ENCODE assay signal across 21 cellular contexts in the genomic region with DNA sequence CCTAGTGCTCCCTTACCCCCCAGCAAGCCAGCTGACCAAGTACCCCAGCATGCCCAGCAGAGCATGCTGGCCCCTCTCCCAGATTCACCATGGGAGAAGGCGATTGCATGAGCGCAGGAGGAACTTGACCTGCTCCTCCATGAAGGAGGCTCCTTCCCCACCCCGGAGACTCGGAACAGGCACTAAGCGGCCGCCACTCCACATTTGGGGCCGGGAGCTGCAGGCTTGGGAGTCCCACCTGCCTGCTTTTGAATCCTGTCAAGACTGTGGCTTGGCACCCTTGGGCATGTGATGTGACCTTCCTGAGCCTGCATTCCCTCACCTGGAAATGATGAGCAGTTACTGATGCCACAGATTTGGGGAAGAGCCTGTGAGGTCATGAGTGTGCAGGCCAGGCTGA. TPM values are rescaled to one million over a fixed set of nuclear protein-coding genes. Genes with fewer than 3 reads are reported as not detected.
DNase-seq lines count a peak whose midpoint lies in the region; ATAC-seq, FAIRE-seq and TF ChIP-seq lines count a peak whose summit lies in the region.
"Had no signal": no experiment of that assay in that cellular context is flagged by ENCODE, and none has a peak within 500 bp of the region (broad histone marks: within the 10 kb centered on the region; RNA-seq: fewer than 3 reads in every experiment).

No MANE protein-coding gene starts in this region.

- no peaks in the 10 kb centered on the region for H3K27me3 Mint-ChIP-seq in activated naive CD8-positive, alpha-beta T cell treated with anti-CD3 and anti-CD28 coated beads, Interleukin-2, amount 50 U/mL, for 24 hours
- no peaks in the 10 kb centered on the region for H3K27me3 Mint-ChIP-seq in activated naive CD8-positive, alpha-beta T cell treated with anti-CD3 and anti-CD28 coated beads for 36 hours
- no peaks in the 10 kb centered on the region for H3K27me3 Mint-ChIP-seq in endodermal cell (ENCODE audit: insufficient read depth)
- H3K27me3 Mint-ChIP-seq: IgD-negative memory B cell had no signal

- DNase-seq in activated naive CD8-positive, alpha-beta T cell treated with anti-CD3 and anti-CD28 coated beads, Interleukin-2, amount 50 U/mL, for 24 hours, result no peak
- no peak for DNase-seq in activated naive CD8-positive, alpha-beta T cell treated with anti-CD3 and anti-CD28 coated beads for 36 hours
- DNase-seq in H7 (peak; percentile 27), endodermal cell (no peak), MV-4-11 (lab: John Stamatoyannopoulos, UW) (no peak), GM19239 (ENCODE audit: insufficient read length, low spot score) (no peak)
- DNase-seq: AML-193; Calu3; CD8-positive, alpha-beta T cell; DMS79 treated with DMSO at 0.1 percent for 48 hours; GF-D8; GM23248; HFFc6; KBM-7 had no signal

- H3K9me3 Mint-ChIP-seq in activated naive CD8-positive, alpha-beta T cell treated with anti-CD3 and anti-CD28 coated beads, Interleukin-2, amount 50 U/mL, for 24 hours, result no peaks in the 10 kb centered on the region
- H3K9me3 Mint-ChIP-seq in activated naive CD8-positive, alpha-beta T cell treated with anti-CD3 and anti-CD28 coated beads for 36 hours, result no peaks in the 10 kb centered on the region
- no peaks in the 10 kb centered on the region for H3K9me3 Mint-ChIP-seq in endodermal cell
- H3K9me3 Mint-ChIP-seq: CD8-positive, alpha-beta T cell; HFFc6; IgD-negative memory B cell had no signal

- H3K4me1 ChIP-seq in endodermal cell (ENCODE audit: control insufficient read depth, insufficient read depth, low read length), result no peaks in the 10 kb centered on the region

- H3K36me3 ChIP-seq in H7 (replicated peaks; ENCODE audit: control insufficient read depth, insufficient read depth, low read length) (peaks cover 56% of the 10 kb centered on the region), endodermal cell (ENCODE audit: control insufficient read depth, insufficient read depth, low read length) (peaks cover 89% of the 10 kb centered on the region)

- no peak overlapping the region for H3K27ac ChIP-seq in endodermal cell (ENCODE audit: low read depth, low read length)
- H3K27ac ChIP-seq: A549, GM23248 had no signal

- H3K4me3 ChIP-seq in H7 (ENCODE audit: insufficient read depth, low read depth, low read length) (no peak overlapping the region), endodermal cell (ENCODE audit: low read length) (no peak overlapping the region)
- H3K4me3 ChIP-seq: A549, GM23248 had no signal

- no peaks in the 10 kb centered on the region for H3K9me3 ChIP-seq in endodermal cell (ENCODE audit: control insufficient read depth, low read length)
- H3K9me3 ChIP-seq: A549 had no signal

- H3K4me1 Mint-ChIP-seq in activated naive CD8-positive, alpha-beta T cell treated with anti-CD3 and anti-CD28 coated beads, Interleukin-2, amount 50 U/mL, for 24 hours, result peaks cover 33% of the 10 kb centered on the region
- H3K4me1 Mint-ChIP-seq in activated naive CD8-positive, alpha-beta T cell treated with anti-CD3 and anti-CD28 coated beads for 36 hours, result peaks cover 20% of the 10 kb centered on the region
- H3K4me1 Mint-ChIP-seq in endodermal cell, result no peaks in the 10 kb centered on the region

- no peak overlapping the region for H3K9ac ChIP-seq in endodermal cell (ENCODE audit: extremely low read depth, low read length, poor library complexity, severe bottlenecking)
- H3K9ac ChIP-seq: GM23248 had no signal

- TF ChIP-seq CTCF in endodermal cell (conservative IDR thresholded peaks at IDR 0.05), result no peak

- 95 to 100% methylated on average over 4 to 7 of the region's 7 CpGs for WGBS in endodermal cell (ENCODE audit: insufficient coverage in 1 of 2, insufficient read length in 1 of 2), 2 experiments

- FAIRE-seq in GM19239 (lab: Jason Lieb, UNC), result no peak
- FAIRE-seq: HepG2 had no signal

- H3K27me3 ChIP-seq in H7 (ENCODE audit: control insufficient read depth, insufficient read depth, low read length), result no peaks in the 10 kb centered on the region
- no peaks in the 10 kb centered on the region for H3K27me3 ChIP-seq in endodermal cell (ENCODE audit: control insufficient read depth, insufficient read depth, low read length, poor library complexity, severe bottlenecking)

- peak overlapping the region; percentile 69 for H3K27ac Mint-ChIP-seq in activated naive CD8-positive, alpha-beta T cell treated with anti-CD3 and anti-CD28 coated beads, Interleukin-2, amount 50 U/mL, for 24 hours
- no peak overlapping the region for H3K27ac Mint-ChIP-seq in activated naive CD8-positive, alpha-beta T cell treated with anti-CD3 and anti-CD28 coated beads for 36 hours
- peak overlapping the region; percentile 68 for H3K27ac Mint-ChIP-seq in endodermal cell
- H3K27ac Mint-ChIP-seq: CD8-positive, alpha-beta T cell; HFFc6; IgD-negative memory B cell had no signal

- peaks cover 67% of the 10 kb centered on the region for H3K36me3 Mint-ChIP-seq in activated naive CD8-positive, alpha-beta T cell treated with anti-CD3 and anti-CD28 coated beads, Interleukin-2, amount 50 U/mL, for 24 hours (ENCODE audit: low read depth)
- H3K36me3 Mint-ChIP-seq in activated naive CD8-positive, alpha-beta T cell treated with anti-CD3 and anti-CD28 coated beads for 36 hours, result peaks cover 26% of the 10 kb centered on the region
- peaks cover 76% of the 10 kb centered on the region for H3K36me3 Mint-ChIP-seq in endodermal cell (ENCODE audit: low read depth)

- H3K4me3 Mint-ChIP-seq in activated naive CD8-positive, alpha-beta T cell treated with anti-CD3 and anti-CD28 coated beads, Interleukin-2, amount 50 U/mL, for 24 hours, result no peak overlapping the region
- H3K4me3 Mint-ChIP-seq in activated naive CD8-positive, alpha-beta T cell treated with anti-CD3 and anti-CD28 coated beads for 36 hours, result no peak overlapping the region
- no peak overlapping the region for H3K4me3 Mint-ChIP-seq in endodermal cell
- H3K4me3 Mint-ChIP-seq: CD8-positive, alpha-beta T cell; HFFc6 had no signal

- ATAC-seq in activated naive CD8-positive, alpha-beta T cell treated with anti-CD3 and anti-CD28 coated beads, Interleukin-2, amount 50 U/mL, for 24 hours, result no peak
- ATAC-seq in HG02610 (IDR thresholded peaks at IDR 0.05; ENCODE audit: unreplicated experiment), result no peak
- ATAC-seq: A549; CD8-positive, alpha-beta T cell; HCT116; HepG2 had no signal

RNA-seq across cellular contexts. Expression of gene TIMM50, which starts 12.7 kb away (rescaled TPM):
- 100 to 1,000 TPM; 133 to 137 TPM for total RNA-seq in activated naive CD8-positive, alpha-beta T cell treated with anti-CD3 and anti-CD28 coated beads for 36 hours
- 134 and 161 TPM in 2 replicates for total RNA-seq in H7 (2014; rRNA removed; shearing (Covaris generic))
- total RNA-seq in endodermal cell, result 10 to 100 TPM; 87.8 to 94.6 TPM
- 83.8 TPM for polyA plus RNA-seq in endodermal cell (2013, experiment 1 of 2)
- 79.7 TPM for polyA plus RNA-seq in endodermal cell (2013, experiment 2 of 2)

RNA-seq across cellular contexts. Expression of gene SUPT5H, which starts 22.6 kb away (rescaled TPM):
- 100 to 1,000 TPM; 179 to 182 TPM for total RNA-seq in activated naive CD8-positive, alpha-beta T cell treated with anti-CD3 and anti-CD28 coated beads for 36 hours
- 82.1 and 86.8 TPM in 2 replicates for total RNA-seq in H7 (2014; rRNA removed; shearing (Covaris generic))
- total RNA-seq in endodermal cell, result 100 to 1,000 TPM; 130 to 139 TPM
- polyA plus RNA-seq in endodermal cell (2013, experiment 1 of 2), result 97.6 TPM
- polyA plus RNA-seq in endodermal cell (2013, experiment 2 of 2), result 85.8 TPM

RNA-seq across cellular contexts. Expression of gene DLL3, which starts 30.8 kb away (rescaled TPM):
- total RNA-seq in activated naive CD8-positive, alpha-beta T cell treated with anti-CD3 and anti-CD28 coated beads for 36 hours, result 1 to 10 TPM; 1.1 to 1.4 TPM
- 2.1 and 2.6 TPM in 2 replicates for total RNA-seq in H7 (2014; rRNA removed; shearing (Covaris generic))
- 1 to 10 TPM; 2.0 to 4.3 TPM for total RNA-seq in endodermal cell
- polyA plus RNA-seq in endodermal cell (2013, experiment 1 of 2), result 46.8 TPM
- 39.5 TPM for polyA plus RNA-seq in endodermal cell (2013, experiment 2 of 2)

RNA-seq across cellular contexts. Expression of gene RPS16, which starts 32.2 kb away (rescaled TPM):
- total RNA-seq in activated naive CD8-positive, alpha-beta T cell treated with anti-CD3 and anti-CD28 coated beads for 36 hours, result 1,000 to 10,000 TPM; 3,164 to 3,181 TPM
- total RNA-seq in H7 (2014; rRNA removed; shearing (Covaris generic)), result 42.4 and 55.8 TPM in 2 replicates
- total RNA-seq in endodermal cell, result 1,000 to 10,000 TPM; 1,674 to 1,990 TPM
- 2,268 TPM for polyA plus RNA-seq in endodermal cell (2013, experiment 1 of 2)
- 2,119 TPM for polyA plus RNA-seq in endodermal cell (2013, experiment 2 of 2)

RNA-seq across cellular contexts. Expression of gene SELENOV, which starts 47.0 kb away (rescaled TPM):
- not detected for total RNA-seq in activated naive CD8-positive, alpha-beta T cell treated with anti-CD3 and anti-CD28 coated beads for 36 hours
- 3.1 and 4.4 TPM in 2 replicates for total RNA-seq in H7 (2014; rRNA removed; shearing (Covaris generic))
- 10 to 100 TPM in 1 of 2 donors, 1 to 10 TPM in 1; 8.7 to 15.3 TPM for total RNA-seq in endodermal cell
- polyA plus RNA-seq in endodermal cell (2013, experiment 1 of 2), result 1.9 TPM
- 1.6 TPM for polyA plus RNA-seq in endodermal cell (2013, experiment 2 of 2)
- total RNA-seq: Calu3; CD8-positive, alpha-beta T cell; GM23248; H4; HepG2; HFFc6 had no signal
- polyA plus RNA-seq: A549, BJ, GM23248, HepG2, IgD-negative memory B cell had no signal
